14 cellular contexts compared by ENCODE assay signal in genomic region chr13:30170569-30170968, GRCh38.
DNase-seq lines count a peak whose midpoint lies in the region; ATAC-seq and TF ChIP-seq lines count a peak whose summit lies in the region.
"Had no signal": no experiment of that assay in that cellular context is flagged by ENCODE, and none has a peak within 500 bp of the region (broad histone marks: within the 10 kb centered on the region; RNA-seq: fewer than 3 reads in every experiment).

No MANE protein-coding gene starts in this region.

- ATAC-seq in activated CD4-positive, alpha-beta T cell treated with anti-CD3 and anti-CD28 coated beads for 36 hours = peak; percentile 36
- peak; percentile 37 for ATAC-seq in stimulated activated effector memory CD8-positive, alpha-beta T cell treated with anti-CD3 and anti-CD28 coated beads, Interleukin-12 subunit alpha, Interleukin-12 subunit beta, amount 100 ng/mL, for 72 hours
- ATAC-seq in stimulated activated naive CD8-positive, alpha-beta T cell treated with anti-CD3 and anti-CD28 coated beads, Interleukin-15, Interleukin-2, amounts not matched to agents 100 U/mL and 50 U/mL, for 24 hours = no peak

- no peaks in the 10 kb centered on the region for H3K79me2 ChIP-seq in OCI-LY7 (ENCODE audit: insufficient read depth, low read depth, low read length)

- 0 out of 2 replicates have a peak overlapping the region, but pooled peaks have one; percentile 8 for H2AFZ ChIP-seq in OCI-LY7 (ENCODE audit: low read length)

- no peak overlapping the region for H3K27ac Mint-ChIP-seq in activated CD4-positive, alpha-beta T cell treated with anti-CD3 and anti-CD28 coated beads for 36 hours
- H3K27ac Mint-ChIP-seq in immature natural killer cell = peak overlapping the region in 5 of 6 donors; percentile 70 to 83 (median 75)
- no peak overlapping the region for H3K27ac Mint-ChIP-seq in stimulated activated effector memory CD8-positive, alpha-beta T cell treated with anti-CD3 and anti-CD28 coated beads, Interleukin-12 subunit alpha, Interleukin-12 subunit beta, amount 100 ng/mL, for 72 hours
- H3K27ac Mint-ChIP-seq: HFFc6 had no signal

- intact Hi-C loops in activated CD4-positive, alpha-beta T cell treated with anti-CD3 and anti-CD28 coated beads for 36 hours (cut with DNase I, micrococcal nuclease) = no loop called here
- intact Hi-C loops in OCI-LY7 (cut with micrococcal nuclease; ENCODE audit: unreplicated experiment) = no loop called here

- no peaks in the 10 kb centered on the region for H3K9me2 ChIP-seq in OCI-LY7 (ENCODE audit: insufficient read depth, low read length)

- no peaks in the 10 kb centered on the region for H3K9me3 Mint-ChIP-seq in activated CD4-positive, alpha-beta T cell treated with anti-CD3 and anti-CD28 coated beads for 36 hours (ENCODE audit: low read depth)
- H3K9me3 Mint-ChIP-seq in immature natural killer cell = no peaks in the 10 kb centered on the region
- no peaks in the 10 kb centered on the region for H3K9me3 Mint-ChIP-seq in stimulated activated effector memory CD8-positive, alpha-beta T cell treated with anti-CD3 and anti-CD28 coated beads, Interleukin-12 subunit alpha, Interleukin-12 subunit beta, amount 100 ng/mL, for 72 hours
- H3K9me3 Mint-ChIP-seq: HFFc6 had no signal

- H3K36me3 Mint-ChIP-seq in activated CD4-positive, alpha-beta T cell treated with anti-CD3 and anti-CD28 coated beads for 36 hours (ENCODE audit: low read depth) = no peaks in the 10 kb centered on the region
- H3K36me3 Mint-ChIP-seq in immature natural killer cell = peaks cover 0 to 4% (median 0%) of the 10 kb centered on the region in 3 donors
- H3K36me3 Mint-ChIP-seq in stimulated activated effector memory CD8-positive, alpha-beta T cell treated with anti-CD3 and anti-CD28 coated beads, Interleukin-12 subunit alpha, Interleukin-12 subunit beta, amount 100 ng/mL, for 72 hours = no peaks in the 10 kb centered on the region

- H3K27me3 Mint-ChIP-seq in activated CD4-positive, alpha-beta T cell treated with anti-CD3 and anti-CD28 coated beads for 36 hours = no peaks in the 10 kb centered on the region
- H3K27me3 Mint-ChIP-seq in immature natural killer cell (ENCODE audit: low read depth in 3 of 3) = peaks cover 0 to 5% (median 5%) of the 10 kb centered on the region in 3 donors

- H3K4me2 ChIP-seq in OCI-LY7 (ENCODE audit: low read length) = no peak overlapping the region
- H3K4me2 ChIP-seq: BLaER1 had no signal

- H3K4me1 Mint-ChIP-seq in activated CD4-positive, alpha-beta T cell treated with anti-CD3 and anti-CD28 coated beads for 36 hours = peaks cover 36% of the 10 kb centered on the region
- peaks cover 33 to 39% of the 10 kb centered on the region in 2 donors for H3K4me1 Mint-ChIP-seq in immature natural killer cell
- H3K4me1 Mint-ChIP-seq in stimulated activated effector memory CD8-positive, alpha-beta T cell treated with anti-CD3 and anti-CD28 coated beads, Interleukin-12 subunit alpha, Interleukin-12 subunit beta, amount 100 ng/mL, for 72 hours = peaks cover 7% of the 10 kb centered on the region

- no peak overlapping the region for H3K4me3 Mint-ChIP-seq in activated CD4-positive, alpha-beta T cell treated with anti-CD3 and anti-CD28 coated beads for 36 hours
- peak overlapping the region; percentile 56 to 75 (median 67) for H3K4me3 Mint-ChIP-seq in immature natural killer cell
- no peak overlapping the region for H3K4me3 Mint-ChIP-seq in stimulated activated effector memory CD8-positive, alpha-beta T cell treated with anti-CD3 and anti-CD28 coated beads, Interleukin-12 subunit alpha, Interleukin-12 subunit beta, amount 100 ng/mL, for 72 hours
- H3K4me3 Mint-ChIP-seq: HFFc6 had no signal

- H3K4me1 ChIP-seq in OCI-LY7 (ENCODE audit: insufficient read depth, low read length, poor library complexity, severe bottlenecking) = no peaks in the 10 kb centered on the region

- DNase-seq in activated CD4-positive, alpha-beta T cell treated with anti-CD3 and anti-CD28 coated beads for 36 hours = no peak
- DNase-seq in activated CD4-positive, alpha-beta T cell treated with anti-CD3 and anti-CD28 coated beads, Interleukin-2, amount 50 U/mL, for 48 hours = no peak
- DNase-seq in OCI-LY7 (ENCODE audit: low spot score) (no peak), immature natural killer cell (no peak), DMS114 treated with DMSO at 0.1 percent for 48 hours (lab: John Stamatoyannopoulos, UW; ENCODE audit: unreplicated experiment) (no peak), NCI-H446 treated with DMSO at 0.1 percent for 48 hours (lab: John Stamatoyannopoulos, UW) (no peak)
- no peak for DNase-seq in stimulated activated effector memory CD8-positive, alpha-beta T cell treated with anti-CD3 and anti-CD28 coated beads, Interleukin-12 subunit alpha, Interleukin-12 subunit beta, amount 100 ng/mL, for 72 hours (ENCODE audit: low spot score in 2 of 2)
- no peak for DNase-seq in stimulated activated naive CD8-positive, alpha-beta T cell treated with anti-CD3 and anti-CD28 coated beads, Interleukin-15, Interleukin-2, amounts not matched to agents 100 U/mL and 50 U/mL, for 24 hours
- DNase-seq: 8988T, AML-193, GF-D8, HCEC 1CT, HFFc6 had no signal

- CTCF ChIA-PET in activated CD4-positive, alpha-beta T cell treated with anti-CD3 and anti-CD28 coated beads for 36 hours (lab: Charles Lee) = interaction anchor here (0.6 kb wide), 1 partner anchor 14 kb away, joined by 3 read pairs; no protein-coding TSS in a partner anchor
- CTCF ChIA-PET in OCI-LY7 (lab: Charles Lee; ENCODE audit: unreplicated experiment) = no interaction called here

- no peak for TF ChIP-seq CTCF in OCI-LY7 (conservative IDR thresholded peaks at IDR 0.05; ENCODE audit: low read length)

- H3K27ac ChIP-seq in OCI-LY7 (ENCODE audit: low read depth, low read length, poor library complexity, severe bottlenecking) = no peak overlapping the region
- H3K27ac ChIP-seq: BLaER1 had no signal

- no peaks in the 10 kb centered on the region for H3K36me3 ChIP-seq in OCI-LY7 (ENCODE audit: insufficient read depth, low read length)
- H3K36me3 ChIP-seq: BLaER1 had no signal

- H4K20me1 ChIP-seq in OCI-LY7 (ENCODE audit: insufficient read depth, low read length) = no peaks in the 10 kb centered on the region
- H4K20me1 ChIP-seq: BLaER1 had no signal

- no peak overlapping the region for H3K4me3 ChIP-seq in OCI-LY7 (ENCODE audit: low read depth, low read length, poor library complexity, severe bottlenecking)
- H3K4me3 ChIP-seq: BLaER1 had no signal

- BruUV-seq in OCI-LY7 (replicated peaks; lab: Mats Ljungman, UMichigan) = no TSS peak

- no peaks in the 10 kb centered on the region for H3K9me3 ChIP-seq in OCI-LY7 (ENCODE audit: low read length)
- H3K9me3 ChIP-seq: BLaER1 had no signal

- POLR2A ChIA-PET in activated CD4-positive, alpha-beta T cell treated with anti-CD3 and anti-CD28 coated beads for 36 hours (lab: Charles Lee) = no interaction called here
- POLR2A ChIA-PET in OCI-LY7 (lab: Charles Lee) = no interaction called here

Comparison
In these comparisons a context has a peak if more than half of its experiments do, and no peak if none do; other contexts are left out.
1. H3K27ac Mint-ChIP-seq: peak in immature natural killer cell (5 of 6); none in activated CD4-positive, alpha-beta T cell treated with anti-CD3 and anti-CD28 coated beads for 36 hours (single experiment) and stimulated activated effector memory CD8-positive, alpha-beta T cell treated with anti-CD3 and anti-CD28 coated beads, Interleukin-12 subunit alpha, Interleukin-12 subunit beta, amount 100 ng/mL, for 72 hours (single experiment).
2. H3K4me3 Mint-ChIP-seq: peak in immature natural killer cell (5 of 5); none in activated CD4-positive, alpha-beta T cell treated with anti-CD3 and anti-CD28 coated beads for 36 hours (single experiment) and stimulated activated effector memory CD8-positive, alpha-beta T cell treated with anti-CD3 and anti-CD28 coated beads, Interleukin-12 subunit alpha, Interleukin-12 subunit beta, amount 100 ng/mL, for 72 hours (single experiment).